12 cellular contexts compared by ENCODE assay signal in the genomic region with DNA sequence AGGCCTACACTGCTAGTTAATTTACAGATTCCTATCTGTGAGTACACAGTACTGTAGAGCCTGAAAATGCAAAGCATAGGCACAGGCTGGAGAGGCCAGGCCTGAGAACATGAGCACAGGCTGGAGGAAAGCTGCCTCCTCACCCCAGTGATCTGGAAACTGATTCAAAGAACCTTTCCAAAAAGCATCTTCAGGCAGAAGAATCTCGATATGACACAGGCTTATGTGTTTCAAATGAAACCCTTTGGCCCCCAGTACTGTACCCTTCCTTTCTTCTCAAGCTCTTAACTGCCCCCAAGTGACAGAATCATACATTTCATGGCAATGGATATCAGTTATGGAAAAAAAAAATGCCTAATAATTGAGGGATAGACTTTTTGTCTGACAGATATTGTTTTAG.
DNase-seq lines count a peak whose midpoint lies in the region; FAIRE-seq and TF ChIP-seq lines count a peak whose summit lies in the region.
"Had no signal": no experiment of that assay in that cellular context is flagged by ENCODE, and none has a peak within 500 bp of the region (broad histone marks: within the 10 kb centered on the region; RNA-seq: fewer than 3 reads in every experiment).

No MANE protein-coding gene starts in this region.

- no peaks in the 10 kb centered on the region for H3K4me1 ChIP-seq in H1 (replicated peaks in 1 of 4; ENCODE audit: control insufficient read depth in 3 of 4, insufficient read depth in 4 of 4, low read length in 3 of 4)
- H3K4me1 ChIP-seq in tibial nerve, result no peaks in the 10 kb centered on the region

- H3K79me1 ChIP-seq in H1 (ENCODE audit: low read depth, low read length), result no peaks in the 10 kb centered on the region

- POLR2A ChIA-PET in H1 (lab: Charles Lee; ENCODE audit: partially characterized antibody), result no interaction called here

- no peak overlapping the region for H3K9ac ChIP-seq in H1 (replicated peaks in 1 of 4; ENCODE audit: extremely low read depth in 1 of 4, low read depth in 3 of 4, low read length in 3 of 4)

- CTCF ChIA-PET in H1 (lab: Charles Lee; ENCODE audit: partially characterized antibody), result interaction anchor here (0.6 to 1.3 kb wide), 10 partner anchors 9 to 1518 kb away, joined by 3 to 5 read pairs (median 4); no protein-coding TSS in a partner anchor

- no peak overlapping the region for H3K4me2 ChIP-seq in H1 (ENCODE audit: insufficient read depth in 1 of 2, low read depth in 2 of 2, low read length in 2 of 2)

- H3K9me3 ChIP-seq in H1 (ENCODE audit: insufficient read depth in 2 of 2, low read depth in 1 of 2, low read length in 1 of 2) (no peaks in the 10 kb centered on the region), tibial nerve (no peaks in the 10 kb centered on the region)

- H2BK12ac ChIP-seq in H1 (ENCODE audit: low read depth, low read length), result no peak overlapping the region

- no peak overlapping the region; the same call in 1 of the 2 replicates for H4K8ac ChIP-seq in H1 (ENCODE audit: extremely low read depth, insufficient read depth, low read length)

- H3K14ac ChIP-seq in H1 (ENCODE audit: insufficient read length), result no peak overlapping the region

- H2AFZ ChIP-seq in H1 (ENCODE audit: low read length), result no peak overlapping the region

- peak in 2 of 3 experiments; percentile 19 to 24; a peak in 2 of 4 replicates for TF ChIP-seq CTCF in H1 (IDR thresholded peaks at IDR 0.05; ENCODE audit: control extremely low read depth in 1 of 3, insufficient read depth in 1 of 3, low read depth in 1 of 3, low read length in 3 of 3)
- TF ChIP-seq CTCF in tibial nerve (IDR thresholded peaks at IDR 0.05), result no peak

- 85% methylated on average over 1 of the region's 1 CpG; no CpG with 5 or more reads in 1 of the 2 experiments for WGBS in H1 (ENCODE audit: extremely low coverage in 1 of 2, insufficient coverage in 1 of 2, insufficient read length in 1 of 2, insufficient replicate concordance in 2 of 2, low coverage in 1 of 2, low lambda C conversion rate in 2 of 2, missing lambda C conversion rate in 1 of 2), 2 experiments
- WGBS in tibial nerve, 2 donors, result 15 to 24% methylated on average over 1 of the region's 1 CpG

- peak; percentile 56 to 58 for TF ChIP-seq RAD21 in H1 (IDR thresholded peaks at IDR 0.05 in 1 of 2, conservative IDR thresholded peaks at IDR 0.05 in 1 of 2; ENCODE audit: low read depth in 2 of 2, low read length in 2 of 2)

- H3K27ac ChIP-seq in H1 (ENCODE audit: low read depth, low read length) (no peak overlapping the region), tibial nerve (no peak overlapping the region)

- no peak overlapping the region for H2BK120ac ChIP-seq in H1 (replicated peaks; ENCODE audit: low read depth, low read length)

- no peak overlapping the region for H3K4me3 ChIP-seq in H1 (ENCODE audit: extremely low read depth in 1 of 4, insufficient read depth in 2 of 4, low read depth in 3 of 4, low read length in 4 of 4)
- no peak overlapping the region for H3K4me3 ChIP-seq in tibial nerve

- no peak overlapping the region for H2BK15ac ChIP-seq in H1 (ENCODE audit: low read length)

- no peaks in the 10 kb centered on the region for H3K23me2 ChIP-seq in H1 (ENCODE audit: low read depth, low read length)

- H4K91ac ChIP-seq in H1 (replicated peaks; ENCODE audit: insufficient read length, low read length), result no peak overlapping the region

- peak; percentile 26 for DNase-seq in HCEC 1CT
- peak; percentile 94 for DNase-seq in NCI-H446 treated with DMSO at 0.1 percent for 48 hours (lab: John Stamatoyannopoulos, UW)
- no peak for DNase-seq in H1 (ENCODE audit: low read depth in 1 of 2, low spot score in 2 of 2)
- DNase-seq in renal cortical epithelial cell (ENCODE audit: low read depth), result peak; percentile 16
- no peak for DNase-seq in activated naive CD4-positive, alpha-beta T cell treated with Interleukin-2 at 50 U/mL for 16 hours
- DNase-seq in tibial nerve (ENCODE audit: low spot score in 2 of 2), result no peak
- no peak for DNase-seq in activated CD4-positive, CD25-positive, alpha-beta regulatory T cell treated with anti-CD3 and anti-CD28 coated beads, Interleukin-2, amount 50 U/mL, for 72 hours
- no peak for DNase-seq in ecto neural progenitor cell (ENCODE audit: low spot score)
- DNase-seq: activated naive CD4-positive, alpha-beta T cell treated with anti-CD3 and anti-CD28 coated beads for 36 hours; naive thymus-derived CD4-positive, alpha-beta T cell; NCI-H1436; stimulated activated CD4-positive, alpha-beta T cell treated with anti-CD3 and anti-CD28 coated beads, Interleukin-15, amount 100 ng/mL, for 24 hours had no signal

- no peak overlapping the region for H2BK20ac ChIP-seq in H1 (ENCODE audit: low read length)

- H2BK5ac ChIP-seq in H1 (ENCODE audit: low read depth, low read length), result no peak overlapping the region

- H3K23ac ChIP-seq in H1 (ENCODE audit: insufficient read length), result no peak overlapping the region

- TF ChIP-seq EP300 in H1 (IDR thresholded peaks at IDR 0.05; ENCODE audit: borderline replicate concordance in 1 of 2, low read depth in 2 of 2, low read length in 2 of 2) (no peak), tibial nerve (IDR thresholded peaks at IDR 0.05) (no peak)

- no peak overlapping the region for H3K56ac ChIP-seq in H1 (replicated peaks; ENCODE audit: insufficient read length, low read depth, low read length)

- H2AK5ac ChIP-seq in H1 (ENCODE audit: low read depth, low read length), result no peak overlapping the region

- no peaks in the 10 kb centered on the region for H3K79me2 ChIP-seq in H1 (ENCODE audit: control insufficient read depth in 1 of 2, insufficient read depth in 2 of 2, low read length in 2 of 2)

- no peak overlapping the region for H4K5ac ChIP-seq in H1 (ENCODE audit: insufficient read length, low read depth, low read length)

- no peak overlapping the region for H3K18ac ChIP-seq in H1 (ENCODE audit: extremely low read depth, low read length)

- H3K36me3 ChIP-seq in H1 (ENCODE audit: control insufficient read depth in 2 of 4, insufficient read depth in 4 of 4, low read length in 3 of 4) (no peaks in the 10 kb centered on the region), tibial nerve (no peaks in the 10 kb centered on the region)

- TF ChIP-seq POLR2A in H1 (IDR thresholded peaks at IDR 0.05; ENCODE audit: control extremely low read depth in 1 of 2, low read depth in 2 of 2, low read length in 2 of 2) (no peak), tibial nerve (IDR thresholded peaks at IDR 0.05) (no peak)

- no peak for FAIRE-seq in H1 (lab: Jason Lieb, UNC)

- H3K27me3 ChIP-seq in H1 (replicated peaks in 1 of 4; ENCODE audit: control insufficient read depth in 3 of 4, extremely low read depth in 1 of 4, insufficient read depth in 3 of 4, low read length in 3 of 4) (no peaks in the 10 kb centered on the region), tibial nerve (no peaks in the 10 kb centered on the region)

- no peaks in the 10 kb centered on the region for H4K20me1 ChIP-seq in H1 (replicated peaks in 1 of 2; ENCODE audit: control insufficient read depth in 1 of 2, insufficient read depth in 2 of 2, low read length in 2 of 2)

- no peak overlapping the region for H3K4ac ChIP-seq in H1 (replicated peaks; ENCODE audit: insufficient read length, low read depth, low read length)

TF ChIP-seq in H1, 55 proteins besides CTCF, POLR2A, EP300 and RAD21:
- TF ChIP-seq BRCA1 (IDR thresholded peaks at IDR 0.05; ENCODE audit: low read depth, low read length), result no peak
TF ChIP-seq in H1: peak in this region for 0.

Comparison
In these comparisons a context has a peak if more than half of its experiments do, and no peak if none do; other contexts are left out.
1. DNase-seq: peak in HCEC 1CT (single experiment), NCI-H446 treated with DMSO at 0.1 percent for 48 hours (single experiment) and renal cortical epithelial cell (single experiment); none in H1 (0 of 2), activated naive CD4-positive, alpha-beta T cell treated with Interleukin-2 at 50 U/mL for 16 hours (single experiment), tibial nerve (0 of 2), activated CD4-positive, CD25-positive, alpha-beta regulatory T cell treated with anti-CD3 and anti-CD28 coated beads, Interleukin-2, amount 50 U/mL, for 72 hours (single experiment) and ecto neural progenitor cell (single experiment).
2. CTCF ChIP-seq: peak in H1 (2 of 3); none in tibial nerve (0 of 5).